ENCODE assay signal across 13 cellular contexts in genomic region chr1:234707641-234708040, GRCh38.
DNase-seq lines count a peak whose midpoint lies in the region; ATAC-seq and TF ChIP-seq lines count a peak whose summit lies in the region.
"Had no signal": no experiment of that assay in that cellular context is flagged by ENCODE, and none has a peak within 500 bp of the region (broad histone marks: within the 10 kb centered on the region; RNA-seq: fewer than 3 reads in every experiment).

No MANE protein-coding gene starts in this region.

- H3K4me3 Mint-ChIP-seq in dendritic cell treated with granulocyte-macrophage colony-stimulating factor and Interleukin-4, amounts not matched to agents 40 ng/mL and 50 ng/mL, for 4 days, result no peak overlapping the region
- H3K4me3 Mint-ChIP-seq: activated T-helper 1 cell treated with anti-CD3 and anti-CD28 coated beads, Interleukin-12 subunit alpha, Interleukin-12 subunit beta, Interleukin-2, Interleukin-4 antibody, amounts not matched to agents 30 ng/mL and 10 ng/mL and 1 ng/mL, durations not matched to agents 14 hours and 24 hours and 36 hours; stimulated activated effector memory CD8-positive, alpha-beta T cell treated with anti-CD3 and anti-CD28 coated beads, Interleukin-12 subunit alpha, Interleukin-12 subunit beta, amount 100 ng/mL, for 72 hours had no signal

- H3K9me3 Mint-ChIP-seq in dendritic cell treated with granulocyte-macrophage colony-stimulating factor and Interleukin-4, amounts not matched to agents 40 ng/mL and 50 ng/mL, for 4 days, result no peaks in the 10 kb centered on the region
- H3K9me3 Mint-ChIP-seq: stimulated activated effector memory CD8-positive, alpha-beta T cell treated with anti-CD3 and anti-CD28 coated beads, Interleukin-12 subunit alpha, Interleukin-12 subunit beta, amount 100 ng/mL, for 72 hours had no signal

- H3K27ac ChIP-seq in lower lobe of right lung (peak overlapping the region; percentile 79), esophagus muscularis mucosa (replicated peaks in 1 of 4) (no peak overlapping the region)
- H3K27ac ChIP-seq: hepatocyte had no signal

- H3K4me3 ChIP-seq in lower lobe of right lung (no peak overlapping the region), esophagus muscularis mucosa (no peak overlapping the region)
- H3K4me3 ChIP-seq: hepatocyte had no signal

- no peaks in the 10 kb centered on the region for H3K36me3 ChIP-seq in lower lobe of right lung
- no peaks in the 10 kb centered on the region for H3K36me3 ChIP-seq in esophagus muscularis mucosa

- H3K36me3 Mint-ChIP-seq in dendritic cell treated with granulocyte-macrophage colony-stimulating factor and Interleukin-4, amounts not matched to agents 40 ng/mL and 50 ng/mL, for 4 days (ENCODE audit: low read depth), result no peaks in the 10 kb centered on the region
- H3K36me3 Mint-ChIP-seq: stimulated activated effector memory CD8-positive, alpha-beta T cell treated with anti-CD3 and anti-CD28 coated beads, Interleukin-12 subunit alpha, Interleukin-12 subunit beta, amount 100 ng/mL, for 72 hours had no signal

- no peak for TF ChIP-seq POLR2A in esophagus muscularis mucosa (IDR thresholded peaks at IDR 0.05; ENCODE audit: low read depth)

- H3K9me3 ChIP-seq in lower lobe of right lung (no peaks in the 10 kb centered on the region), esophagus muscularis mucosa (no peaks in the 10 kb centered on the region)

- TF ChIP-seq CTCF in lower lobe of right lung (IDR thresholded peaks at IDR 0.05) (no peak), esophagus muscularis mucosa (IDR thresholded peaks at IDR 0.05) (no peak)

- peak; percentile 24 to 48 for DNase-seq in AML-193 (lab: John Stamatoyannopoulos, UW)
- peak; percentile 43 for DNase-seq in NOMO-1 treated with DMSO at 0.1 percent for 48 hours (lab: John Stamatoyannopoulos, UW; ENCODE audit: unreplicated experiment)
- DNase-seq in lower lobe of right lung, result no peak
- no peak for DNase-seq in cerebellum (ENCODE audit: low spot score)
- no peak for DNase-seq in LoVo (ENCODE audit: low spot score)
- DNase-seq in esophagus muscularis mucosa (ENCODE audit: extremely low spot score), result no peak
- DNase-seq: Karpas-422, NCI-H187 had no signal

- H3K27me3 Mint-ChIP-seq in dendritic cell treated with granulocyte-macrophage colony-stimulating factor and Interleukin-4, amounts not matched to agents 40 ng/mL and 50 ng/mL, for 4 days, result no peaks in the 10 kb centered on the region

- no peak for TF ChIP-seq EP300 in esophagus muscularis mucosa (IDR thresholded peaks at IDR 0.05)

- 73% methylated on average over 1 of the region's 1 CpG for WGBS in esophagus muscularis mucosa

- H3K4me1 ChIP-seq in lower lobe of right lung, result peaks cover 30% of the 10 kb centered on the region
- peaks cover 4 to 14% (median 10%) of the 10 kb centered on the region in 4 donors for H3K4me1 ChIP-seq in esophagus muscularis mucosa

- H3K4me1 Mint-ChIP-seq in dendritic cell treated with granulocyte-macrophage colony-stimulating factor and Interleukin-4, amounts not matched to agents 40 ng/mL and 50 ng/mL, for 4 days (ENCODE audit: low read depth), result peaks cover 67% of the 10 kb centered on the region

- H3K27ac Mint-ChIP-seq in dendritic cell treated with granulocyte-macrophage colony-stimulating factor and Interleukin-4, amounts not matched to agents 40 ng/mL and 50 ng/mL, for 4 days, result peak overlapping the region; percentile 74
- H3K27ac Mint-ChIP-seq: activated T-helper 1 cell treated with anti-CD3 and anti-CD28 coated beads, Interleukin-12 subunit alpha, Interleukin-12 subunit beta, Interleukin-2, Interleukin-4 antibody, amounts not matched to agents 30 ng/mL and 10 ng/mL and 1 ng/mL, durations not matched to agents 14 hours and 24 hours and 36 hours; stimulated activated effector memory CD8-positive, alpha-beta T cell treated with anti-CD3 and anti-CD28 coated beads, Interleukin-12 subunit alpha, Interleukin-12 subunit beta, amount 100 ng/mL, for 72 hours had no signal

- H3K27me3 ChIP-seq in lower lobe of right lung (ENCODE audit: low read depth), result no peaks in the 10 kb centered on the region
- H3K27me3 ChIP-seq in esophagus muscularis mucosa, result no peaks in the 10 kb centered on the region
- H3K27me3 ChIP-seq: hepatocyte had no signal

- intact Hi-C loops in dendritic cell treated with granulocyte-macrophage colony-stimulating factor and Interleukin-4, amounts not matched to agents 40 ng/mL and 50 ng/mL, for 4 days (cut with micrococcal nuclease), result no loop called here
- intact Hi-C loops in lower lobe of right lung (cut with DNase I) (no loop called here), esophagus muscularis mucosa (cut with DNase I) (no loop called here)

- ATAC-seq in lower lobe of right lung (peak; percentile 74 to 80), HG03095 (IDR thresholded peaks at IDR 0.05; ENCODE audit: unreplicated experiment) (no peak)
- ATAC-seq: stimulated activated effector memory CD8-positive, alpha-beta T cell treated with anti-CD3 and anti-CD28 coated beads, Interleukin-12 subunit alpha, Interleukin-12 subunit beta, amount 100 ng/mL, for 72 hours had no signal

Comparison
In these comparisons a context has a peak if more than half of its experiments do, and no peak if none do; other contexts are left out.
1. DNase-seq: peak in AML-193 (2 of 2) and NOMO-1 treated with DMSO at 0.1 percent for 48 hours (single experiment); none in lower lobe of right lung (single experiment), cerebellum (single experiment), LoVo (single experiment) and esophagus muscularis mucosa (single experiment).